Comparison of ENCODE assay signal across 10 cellular contexts in the genomic region with DNA sequence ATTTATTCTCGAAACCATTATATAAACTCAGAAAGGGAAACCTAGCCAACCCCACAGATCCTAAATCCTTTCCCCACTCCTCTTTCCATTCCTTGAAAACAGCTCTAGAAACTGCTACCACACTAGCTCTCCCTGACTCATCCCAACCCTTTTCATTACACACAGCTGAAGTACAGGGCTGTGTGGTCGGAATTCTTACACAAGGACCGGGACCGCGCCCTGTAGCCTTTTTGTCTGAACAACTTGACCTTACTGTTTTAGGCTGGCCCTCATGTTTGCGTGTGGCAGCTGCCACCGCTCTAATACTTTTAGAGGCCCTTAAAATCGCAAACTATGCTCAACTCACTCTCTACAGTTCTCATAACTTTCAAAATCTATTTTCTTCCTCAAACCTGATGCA. TPM values are rescaled to one million over a fixed set of nuclear protein-coding genes. Genes with fewer than 3 reads are reported as not detected.
"Had no signal": no experiment of that assay in that cellular context is flagged by ENCODE, and none has a peak within 500 bp of the region (broad histone marks: within the 10 kb centered on the region; RNA-seq: fewer than 3 reads in every experiment).

No MANE protein-coding gene starts in this region.

RNA-seq across cellular contexts. Expression of a gene that starts 20.8 kb away (rescaled TPM):
- total RNA-seq: activated B cell treated with CpG ODN at 0.5 μM for 24 hours; activated CD4-positive, alpha-beta memory T cell treated with anti-CD3 and anti-CD28 coated beads for 36 hours; activated naive CD4-positive, alpha-beta T cell treated with anti-CD3 and anti-CD28 coated beads for 36 hours; activated naive CD4-positive, alpha-beta T cell treated with anti-CD3 and anti-CD28 coated beads, Interleukin-2, amount 50 U/mL, for 72 hours; activated T-cell treated with anti-CD3 and anti-CD28 coated beads, Interleukin-2, amount 50 U/mL, for 4 hours; activated T-helper 1 cell treated with anti-CD3 and anti-CD28 coated beads, Interleukin-12 subunit alpha, Interleukin-12 subunit beta, Interleukin-2, Interleukin-4 antibody, amounts not matched to agents 30 ng/mL and 10 ng/mL and 1 ng/mL, durations not matched to agents 14 hours and 24 hours and 36 hours; NCI-H460; SK-MEL-5; T-cell; T-helper 17 cell had no signal
